ENCODE assay signal across 25 cellular contexts in genomic region chr1:97845805-97846204, GRCh38.
"Had no signal": no experiment of that assay in that cellular context is flagged by ENCODE, and none has a peak within 500 bp of the region (broad histone marks: within the 10 kb centered on the region; RNA-seq: fewer than 3 reads in every experiment).

No MANE protein-coding gene starts in this region.

- H3K36me3 ChIP-seq: colonic mucosa, neural progenitor cell, ovary, right lobe of liver had no signal

- H3K9ac ChIP-seq: neural progenitor cell had no signal

- ATAC-seq: foreskin keratinocyte; gastroesophageal sphincter; heart right ventricle; naive thymus-derived CD4-positive, alpha-beta T cell had no signal

- H3K27me3 ChIP-seq: colonic mucosa, esophagus muscularis mucosa, foreskin keratinocyte, gastroesophageal sphincter, heart right ventricle, neural progenitor cell, ovary, right lobe of liver, stomach, tibial artery, upper lobe of left lung had no signal

- H3K9me3 ChIP-seq: colonic mucosa, esophagus muscularis mucosa, gastroesophageal sphincter, ovary, right lobe of liver, stomach, tibial artery had no signal

- H2AFZ ChIP-seq: neural progenitor cell had no signal

- H3K4me3 ChIP-seq: colonic mucosa, esophagus muscularis mucosa, gastroesophageal sphincter, heart right ventricle, neural progenitor cell, ovary, right lobe of liver, smooth muscle cell, stomach, tibial artery, upper lobe of left lung had no signal

- H3K27ac ChIP-seq: colonic mucosa, epithelial cell of prostate, esophagus muscularis mucosa, foreskin keratinocyte, gastroesophageal sphincter, heart right ventricle, neural progenitor cell, ovary, right lobe of liver, stomach, tibial artery, upper lobe of left lung had no signal

- DNase-seq: colonic mucosa; effector CD8-positive, alpha-beta T cell; endodermal cell; foreskin keratinocyte; hippocampal formation; islet precursor cell; mesenchymal stem cell; naive thymus-derived CD4-positive, alpha-beta T cell; nucleus accumbens; retina; right lobe of liver; stimulated activated CD4-positive, alpha-beta T cell treated with anti-CD3 and anti-CD28 coated beads, Interleukin-2, amount 100 ng/mL, for 24 hours; stimulated activated CD4-positive, alpha-beta T cell treated with anti-CD3 and anti-CD28 coated beads, Interleukin-4, amount 100 ng/mL, for 24 hours; stimulated activated naive CD4-positive, alpha-beta T cell treated with Interleukin-2 at 50 U/mL for 16 hours; stomach; tibial artery had no signal

- FAIRE-seq: urothelium cell line had no signal

- H3K4me2 ChIP-seq: neural progenitor cell, smooth muscle cell had no signal

- H3K4me1 ChIP-seq: colonic mucosa, gastroesophageal sphincter, neural progenitor cell, right lobe of liver had no signal
